In the genomic region with DNA sequence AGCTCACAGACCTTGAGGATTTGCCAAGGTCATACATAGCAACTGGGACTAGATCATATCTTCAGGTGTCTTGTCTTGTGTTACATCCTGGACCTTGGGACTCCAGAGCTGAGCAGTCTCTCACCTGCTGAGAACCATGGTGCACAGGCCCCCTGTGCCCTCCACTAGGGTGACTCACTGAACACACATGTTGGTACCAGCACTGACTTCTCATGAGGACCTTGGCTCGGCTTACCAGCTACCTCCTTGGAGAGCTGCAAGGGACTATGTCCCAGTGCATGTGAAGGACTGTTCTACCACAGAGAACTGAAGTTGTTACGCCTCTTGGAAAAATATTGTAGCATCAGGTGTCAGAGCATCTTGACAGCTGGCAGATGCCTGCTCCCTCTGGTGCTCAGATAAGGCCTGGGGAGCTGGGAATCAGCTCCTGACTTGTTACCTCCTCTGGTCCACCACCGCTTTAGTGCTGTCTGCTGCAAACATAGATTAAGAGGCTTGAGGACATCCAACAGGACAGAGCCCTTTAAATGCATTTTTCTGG, we compare ENCODE assay signal across 16 cellular contexts.
DNase-seq lines count a peak whose midpoint lies in the region; ATAC-seq and TF ChIP-seq lines count a peak whose summit lies in the region.
"Had no signal": no experiment of that assay in that cellular context is flagged by ENCODE, and none has a peak within 500 bp of the region (broad histone marks: within the 10 kb centered on the region; RNA-seq: fewer than 3 reads in every experiment).

No MANE protein-coding gene starts in this region.

- no peaks in the 10 kb centered on the region for H3K27me3 ChIP-seq in endodermal cell (ENCODE audit: control insufficient read depth, insufficient read depth, low read length, poor library complexity, severe bottlenecking)

- H3K4me1 ChIP-seq in endodermal cell (ENCODE audit: control insufficient read depth, insufficient read depth, low read length) = peaks cover 5% of the 10 kb centered on the region

- H3K9me3 Mint-ChIP-seq in natural killer cell treated with Interleukin-12 subunit alpha and Interleukin-12 subunit beta and Interleukin-15 and Interleukin-18, amount 100 ng/mL, for 72 hours = no peaks in the 10 kb centered on the region
- no peaks in the 10 kb centered on the region for H3K9me3 Mint-ChIP-seq in natural killer cell
- H3K9me3 Mint-ChIP-seq in endodermal cell = no peaks in the 10 kb centered on the region

- peaks cover 78% of the 10 kb centered on the region for H3K36me3 ChIP-seq in endodermal cell (ENCODE audit: control insufficient read depth, insufficient read depth, low read length)

- ATAC-seq in natural killer cell treated with Interleukin-12 subunit alpha and Interleukin-12 subunit beta and Interleukin-15 and Interleukin-18, amount 100 ng/mL, for 72 hours = no peak
- ATAC-seq in natural killer cell (no peak), HG02840 (IDR thresholded peaks at IDR 0.05; ENCODE audit: low FRiP score, unreplicated experiment) (no peak), GM18519 (IDR thresholded peaks at IDR 0.05; ENCODE audit: low FRiP score, unreplicated experiment) (no peak)

- no peak overlapping the region for H3K9ac ChIP-seq in endodermal cell (ENCODE audit: extremely low read depth, low read length, poor library complexity, severe bottlenecking)

- H3K4me3 ChIP-seq in endodermal cell (ENCODE audit: low read length) = no peak overlapping the region
- H3K4me3 ChIP-seq: PC-9 had no signal

- TF ChIP-seq CTCF in natural killer cell (IDR thresholded peaks at IDR 0.05) = no peak
- no peak for TF ChIP-seq CTCF in endodermal cell (conservative IDR thresholded peaks at IDR 0.05)

- DNase-seq in natural killer cell treated with Interleukin-12 subunit alpha and Interleukin-12 subunit beta and Interleukin-15 and Interleukin-18, amount 100 ng/mL, for 72 hours (ENCODE audit: low spot score) = peak; percentile 50
- DNase-seq in natural killer cell = no peak
- DNase-seq in endodermal cell = peak; percentile 26
- DNase-seq in mesenteric fat pad (ENCODE audit: low spot score) = peak; percentile 37
- no peak for DNase-seq in NCI-H2227 treated with DMSO at 0.1 percent for 48 hours (lab: John Stamatoyannopoulos, UW)
- DNase-seq: ACHN, C1 segment of cervical spinal cord, KG1, NCI-H1105 treated with DMSO at 0.1 percent for 48 hours, NCI-H187, NCI-H2107, NCI-H345, NCI-H524 treated with DMSO at 0.1 percent for 48 hours, PC-9 had no signal

- H3K4me1 Mint-ChIP-seq in natural killer cell treated with Interleukin-12 subunit alpha and Interleukin-12 subunit beta and Interleukin-15 and Interleukin-18, amount 100 ng/mL, for 72 hours (ENCODE audit: low read depth in 2 of 2) = peaks cover 23 to 27% of the 10 kb centered on the region in 2 donors
- peaks cover 27 to 37% of the 10 kb centered on the region in 2 donors for H3K4me1 Mint-ChIP-seq in natural killer cell
- peaks cover 14% of the 10 kb centered on the region for H3K4me1 Mint-ChIP-seq in endodermal cell

- no peaks in the 10 kb centered on the region for H3K36me3 Mint-ChIP-seq in natural killer cell treated with Interleukin-12 subunit alpha and Interleukin-12 subunit beta and Interleukin-15 and Interleukin-18, amount 100 ng/mL, for 72 hours
- no peaks in the 10 kb centered on the region for H3K36me3 Mint-ChIP-seq in natural killer cell
- H3K36me3 Mint-ChIP-seq in endodermal cell (ENCODE audit: low read depth) = peaks cover 14% of the 10 kb centered on the region

- WGBS in endodermal cell (ENCODE audit: insufficient coverage in 1 of 2, insufficient read length in 1 of 2), 2 experiments = 90 to 95% methylated on average over 3 of the region's 3 CpGs

- H3K9me3 ChIP-seq in endodermal cell (ENCODE audit: control insufficient read depth, low read length) = no peaks in the 10 kb centered on the region

- H3K27ac ChIP-seq in endodermal cell (ENCODE audit: low read depth, low read length) = no peak overlapping the region
- H3K27ac ChIP-seq: PC-9 had no signal

- no peak overlapping the region for H3K27ac Mint-ChIP-seq in natural killer cell treated with Interleukin-12 subunit alpha and Interleukin-12 subunit beta and Interleukin-15 and Interleukin-18, amount 100 ng/mL, for 72 hours
- H3K27ac Mint-ChIP-seq in natural killer cell (no peak overlapping the region), endodermal cell (no peak overlapping the region)

- no peak overlapping the region for H3K4me3 Mint-ChIP-seq in natural killer cell treated with Interleukin-12 subunit alpha and Interleukin-12 subunit beta and Interleukin-15 and Interleukin-18, amount 100 ng/mL, for 72 hours
- H3K4me3 Mint-ChIP-seq in natural killer cell (no peak overlapping the region), endodermal cell (no peak overlapping the region)

- H3K27me3 Mint-ChIP-seq in natural killer cell treated with Interleukin-12 subunit alpha and Interleukin-12 subunit beta and Interleukin-15 and Interleukin-18, amount 100 ng/mL, for 72 hours = no peaks in the 10 kb centered on the region
- H3K27me3 Mint-ChIP-seq in natural killer cell (ENCODE audit: low read depth in 2 of 2) = no peaks in the 10 kb centered on the region
- H3K27me3 Mint-ChIP-seq in endodermal cell (ENCODE audit: insufficient read depth) = peaks cover 15% of the 10 kb centered on the region

- intact Hi-C loops in natural killer cell (cut with micrococcal nuclease) = no loop called here

Comparison
In these comparisons a context has a peak if more than half of its experiments do, and no peak if none do; other contexts are left out.
1. DNase-seq: peak in natural killer cell treated with Interleukin-12 subunit alpha and Interleukin-12 subunit beta and Interleukin-15 and Interleukin-18, amount 100 ng/mL, for 72 hours (single experiment), endodermal cell (single experiment) and mesenteric fat pad (single experiment); none in natural killer cell (single experiment) and NCI-H2227 treated with DMSO at 0.1 percent for 48 hours (single experiment).